18 cellular contexts compared by ENCODE assay signal in genomic region chr16:633336-634050, GRCh38.
"Had no signal": no experiment of that assay in that cellular context is flagged by ENCODE, and none has a peak within 500 bp of the region (broad histone marks: within the 10 kb centered on the region; RNA-seq: fewer than 3 reads in every experiment).

No MANE protein-coding gene starts in this region.

- H3K9me3 Mint-ChIP-seq: activated naive CD4-positive, alpha-beta T cell treated with anti-CD3 and anti-CD28 coated beads, Interleukin-2, amount 50 U/mL, for 72 hours; activated T-cell treated with anti-CD3 and anti-CD28 coated beads, Interleukin-2, amount 50 U/mL, for 72 hours; nephron progenitor cell had no signal

- H3K27ac Mint-ChIP-seq: activated naive CD4-positive, alpha-beta T cell treated with anti-CD3 and anti-CD28 coated beads, Interleukin-2, amount 50 U/mL, for 72 hours; activated T-cell treated with anti-CD3 and anti-CD28 coated beads, Interleukin-2, amount 50 U/mL, for 72 hours; nephron progenitor cell; stimulated activated naive B cell treated with anti-CD40 and anti-IgM and Interleukin-4, amounts not matched to agents 10 μg/mL and 1 μg/mL and 100 μg/mL, for 72 hours had no signal

- H3K4me3 ChIP-seq: adrenal gland, breast epithelium, coronary artery, sigmoid colon, thoracic aorta, upper lobe of right lung had no signal

- ATAC-seq: activated naive CD4-positive, alpha-beta T cell treated with anti-CD3 and anti-CD28 coated beads, Interleukin-2, amount 50 U/mL, for 72 hours; activated T-cell treated with anti-CD3 and anti-CD28 coated beads, Interleukin-2, amount 50 U/mL, for 72 hours; stimulated activated naive B cell treated with anti-CD40 and anti-IgM and Interleukin-4, amounts not matched to agents 10 μg/mL and 1 μg/mL and 100 μg/mL, for 72 hours; upper lobe of right lung had no signal

- H3K9me3 ChIP-seq: adrenal gland, breast epithelium, sigmoid colon, thoracic aorta, upper lobe of right lung had no signal

- DNase-seq: activated CD4-positive, alpha-beta T cell treated with anti-CD3 and anti-CD28 coated beads, Interleukin-2, amount 50 U/mL, for 1 hour; activated gamma-delta T cell treated with Interleukin-2 at 50 U/mL for 16 hours; activated T-cell treated with anti-CD3 and anti-CD28 coated beads, Interleukin-2, amount 50 U/mL, for 72 hours; erythroblast; head of caudate nucleus; kidney glomerular epithelial cell; nephron progenitor cell; sigmoid colon; stimulated activated CD4-positive, alpha-beta T cell treated with anti-CD3 and anti-CD28 coated beads, Interleukin-4, amount 100 ng/mL, for 4 hours; stimulated activated naive B cell treated with anti-CD40 and anti-IgM and Interleukin-4, amounts not matched to agents 10 μg/mL and 1 μg/mL and 100 μg/mL, for 72 hours; T-helper 1 cell; T-helper 9 cell; upper lobe of right lung had no signal

- H3K27me3 ChIP-seq: adrenal gland, breast epithelium, upper lobe of right lung had no signal

- H3K27ac ChIP-seq: adrenal gland, breast epithelium, coronary artery, sigmoid colon, thoracic aorta, upper lobe of right lung had no signal

- H3K36me3 ChIP-seq: adrenal gland, breast epithelium, thoracic aorta had no signal
